In the genomic region with DNA sequence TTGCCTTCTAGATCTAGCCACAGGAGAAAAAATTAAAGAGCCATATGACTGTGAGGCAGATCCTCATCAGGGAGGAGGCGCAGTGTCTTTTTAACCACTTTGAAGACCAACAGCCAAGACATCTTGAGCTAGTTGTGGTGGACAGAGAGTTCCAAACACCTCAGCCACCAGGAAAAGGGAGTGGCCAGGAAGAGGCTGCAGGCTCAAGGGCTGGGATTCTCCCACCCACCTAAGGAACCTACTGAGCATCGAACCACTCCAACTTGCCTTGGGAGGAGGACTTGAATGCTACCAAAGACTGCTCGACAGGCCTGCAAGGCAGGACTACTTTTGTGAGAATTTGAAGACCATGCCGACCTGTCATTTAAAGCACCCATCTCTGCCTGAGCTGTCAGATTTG, we compare ENCODE assay signal across 11 cellular contexts.
"Had no signal": no experiment of that assay in that cellular context is flagged by ENCODE, and none has a peak within 500 bp of the region (broad histone marks: within the 10 kb centered on the region; RNA-seq: fewer than 3 reads in every experiment).

No MANE protein-coding gene starts in this region.

- H3K9ac ChIP-seq: parathyroid adenoma had no signal

- H3K4me3 ChIP-seq: mucosa of descending colon, right lobe of liver, stomach had no signal

- H3K27me3 ChIP-seq: right lobe of liver, stomach had no signal

- FAIRE-seq: small intestine had no signal

- H3K27ac ChIP-seq: parathyroid adenoma, right lobe of liver, stomach had no signal

- DNase-seq: activated CD4-positive, alpha-beta T cell treated with anti-CD3 and anti-CD28 coated beads, Interleukin-2, amount 50 U/mL, for 4 hours; activated naive CD4-positive, alpha-beta T cell; activated T-cell treated with anti-CD3 and anti-CD28 coated beads, Interleukin-2, amount 50 U/mL, for 1 hour; amniotic stem cell; effector memory CD4-positive, alpha-beta T cell; stimulated activated CD4-positive, alpha-beta T cell treated with anti-CD3 and anti-CD28 coated beads, Interleukin-15, amount 100 ng/mL, for 24 hours; stomach had no signal

- H3K79me2 ChIP-seq: parathyroid adenoma had no signal

- H3K9me3 ChIP-seq: mucosa of descending colon, right lobe of liver, stomach had no signal

- H3K4me1 ChIP-seq: parathyroid adenoma had no signal

- H2AFZ ChIP-seq: parathyroid adenoma had no signal

- H3K36me3 ChIP-seq: right lobe of liver, stomach had no signal
